12 cellular contexts compared by ENCODE assay signal in genomic region chr18:34233781-34234388, GRCh38. TPM values are rescaled to one million over a fixed set of nuclear protein-coding genes. Genes with fewer than 3 reads are reported as not detected.
"Had no signal": no experiment of that assay in that cellular context is flagged by ENCODE, and none has a peak within 500 bp of the region (broad histone marks: within the 10 kb centered on the region; RNA-seq: fewer than 3 reads in every experiment).

No MANE protein-coding gene starts in this region.

RNA-seq across cellular contexts. Expression of gene NOL4, which starts 9.2 kb away (rescaled TPM):
- total RNA-seq: activated B cell treated with CpG ODN at 0.5 μM for 24 hours; activated CD4-positive, alpha-beta memory T cell treated with anti-CD3 and anti-CD28 coated beads for 36 hours; activated CD4-positive, alpha-beta T cell treated with anti-CD3 and anti-CD28 coated beads, Interleukin-2, amount 10 ng/mL, durations not matched to agents 24 days and 14 days; activated CD8-positive, alpha-beta memory T cell treated with anti-CD3 and anti-CD28 coated beads for 36 hours; activated CD8-positive, alpha-beta T cell treated with anti-CD3 and anti-CD28 coated beads for 36 hours; activated naive CD4-positive, alpha-beta T cell treated with anti-CD3 and anti-CD28 coated beads for 36 hours; activated naive CD4-positive, alpha-beta T cell treated with anti-CD3 and anti-CD28 coated beads, Interleukin-2, amount 50 U/mL, for 72 hours; activated naive CD8-positive, alpha-beta T cell treated with anti-CD3 and anti-CD28 coated beads for 36 hours; activated T-cell treated with anti-CD3 and anti-CD28 coated beads, Interleukin-2, amount 50 U/mL, for 4 hours; activated T-cell treated with anti-CD3 and anti-CD28 coated beads, Interleukin-2, amount 50 U/mL, for 72 hours; activated T-helper 1 cell treated with anti-CD3 and anti-CD28 coated beads, Interleukin-12 subunit alpha, Interleukin-12 subunit beta, Interleukin-2, Interleukin-4 antibody, amounts not matched to agents 30 ng/mL and 10 ng/mL and 1 ng/mL, durations not matched to agents 14 hours and 24 hours and 36 hours; activated T-helper 17 cell treated with anti-CD3 and anti-CD28 coated beads, Interleukin-2, amount 50 U/mL, for 72 hours had no signal
